In genomic region chr18:10147752-10148151, GRCh38 we compare ENCODE assay signal across 31 cellular contexts.
"Had no signal": no experiment of that assay in that cellular context is flagged by ENCODE, and none has a peak within 500 bp of the region (broad histone marks: within the 10 kb centered on the region; RNA-seq: fewer than 3 reads in every experiment).

No MANE protein-coding gene starts in this region.

- DNase-seq: Karpas-422, Kasumi-1, KG1, MG63, MM.1S, MV-4-11, NCI-H1048, NCI-H1092, NCI-H1092 treated with DMSO at 0.1 percent for 48 hours, NCI-H1105, NCI-H1105 treated with DMSO at 0.1 percent for 48 hours, NCI-H1417 treated with DMSO at 0.1 percent for 48 hours, NCI-H1436, NCI-H1436 treated with DMSO at 0.1 percent for 48 hours, NCI-H146, NCI-H1694, NCI-H1694 treated with DMSO at 0.1 percent for 48 hours, NCI-H1930, NCI-H2029, NCI-H2029 treated with DMSO at 0.1 percent for 48 hours, NCI-H2081, NCI-H2081 treated with DMSO at 0.1 percent for 48 hours, NCI-H2107, NCI-H2171, NCI-H2171 treated with DMSO at 0.1 percent for 48 hours, NCI-H2227 treated with DMSO at 0.1 percent for 48 hours, NCI-H226, NCI-H345, NCI-H446, NCI-H446 treated with DMSO at 0.1 percent for 48 hours had no signal

- H3K9ac ChIP-seq: KMS-11 had no signal

- H3K4me2 ChIP-seq: KMS-11 had no signal

- H3K4me3 ChIP-seq: MG63 had no signal

- H3K9me3 ChIP-seq: MG63 had no signal

- H3K36me3 ChIP-seq: MG63 had no signal

- H3K27me3 ChIP-seq: MG63 had no signal

- H3K27ac ChIP-seq: KMS-11 had no signal
